ENCODE assay signal across 18 cellular contexts in genomic region chr7:137081276-137081675, GRCh38.
A peak's percentile ranks its signal among the peaks of the same experiment; 100 is the strongest.
DNase-seq lines count a peak whose midpoint lies in the region; ATAC-seq and TF ChIP-seq lines count a peak whose summit lies in the region.
"Had no signal": no experiment of that assay in that cellular context is flagged by ENCODE, and none has a peak within 500 bp of the region (broad histone marks: within the 10 kb centered on the region; RNA-seq: fewer than 3 reads in every experiment).

No MANE protein-coding gene starts in this region.

- H3K27ac ChIP-seq in brain microvascular endothelial cell (peak overlapping the region; percentile 19), muscle layer of colon (ENCODE audit: low read depth, low read length) (peak overlapping the region; percentile 27)
- H3K27ac ChIP-seq: RWPE1, SJCRH30 had no signal

- H3K4me1 Mint-ChIP-seq in MCF 10A (ENCODE audit: insufficient read depth, unreplicated experiment) = peaks cover 10% of the 10 kb centered on the region
- H3K4me1 Mint-ChIP-seq: IgD-negative memory B cell had no signal

- CTCF ChIA-PET in AG04449 (lab: Yijun Ruan, JAX) = no interaction called here
- CTCF ChIA-PET in MCF 10A (lab: Yijun Ruan, JAX) = interaction anchor here (0.6 kb wide), 1 partner anchor 94 kb away, joined by 4 read pairs; no protein-coding TSS in a partner anchor

- ATAC-seq in HG03196 (IDR thresholded peaks at IDR 0.05; ENCODE audit: unreplicated experiment) (no peak), GM21381 (IDR thresholded peaks at IDR 0.05; ENCODE audit: unreplicated experiment) (no peak)

- no TSS peak for BruUV-seq in MCF 10A (replicated peaks; lab: Mats Ljungman, UMichigan)

- H3K36me3 ChIP-seq in brain microvascular endothelial cell (replicated peaks) = no peaks in the 10 kb centered on the region
- H3K36me3 ChIP-seq in muscle layer of colon (ENCODE audit: insufficient read depth, low read length) = no peaks in the 10 kb centered on the region
- H3K36me3 ChIP-seq: SJCRH30 had no signal

- H3K27me3 ChIP-seq in brain microvascular endothelial cell (replicated peaks) (no peaks in the 10 kb centered on the region), muscle layer of colon (ENCODE audit: control insufficient read depth in 1 of 2, insufficient read depth in 2 of 2, low read length in 2 of 2) (no peaks in the 10 kb centered on the region)
- H3K27me3 ChIP-seq: SJCRH30 had no signal

- in situ Hi-C loops in brain microvascular endothelial cell (cut with HindIII; ENCODE audit: low pct_ligation_motif_present, low sequenced_read_pairs) = no loop called here

- POLR2A ChIA-PET in AG04449 (lab: Yijun Ruan, JAX) (interaction anchor here (0.8 kb wide), 2 partner anchors 29 to 65 kb away, joined by 3 read pairs; no protein-coding TSS in a partner anchor), MCF 10A (lab: Yijun Ruan, JAX) (no interaction called here)

- TF ChIP-seq CTCF in AG04449 (IDR thresholded peaks at IDR 0.05; ENCODE audit: insufficient read depth, low read length, missing control alignments) (no peak), brain microvascular endothelial cell (IDR thresholded peaks at IDR 0.05; ENCODE audit: low read depth, low read length, missing control alignments) (no peak), MCF 10A (IDR thresholded peaks at IDR 0.05; ENCODE audit: unreplicated experiment) (no peak)

- peaks cover 5% of the 10 kb centered on the region for H3K9me3 Mint-ChIP-seq in MCF 10A (ENCODE audit: unreplicated experiment)

- intact Hi-C loops in MCF 10A (cut with micrococcal nuclease) = no loop called here

- H3K27ac Mint-ChIP-seq in MCF 10A (ENCODE audit: low read depth, unreplicated experiment) = no peak overlapping the region
- H3K27ac Mint-ChIP-seq: IgD-negative memory B cell had no signal

- peaks cover 36% of the 10 kb centered on the region for H3K4me1 ChIP-seq in muscle layer of colon (ENCODE audit: insufficient read depth, low read length)
- H3K4me1 ChIP-seq: Caco-2 had no signal

- DNase-seq in AG04449 (ENCODE audit: low read depth, low spot score) = peak; percentile 38
- DNase-seq in HCEC 1CT = peak; percentile 42
- DNase-seq in brain microvascular endothelial cell = no peak
- DNase-seq in MCF 10A (ENCODE audit: unreplicated experiment) = no peak
- DNase-seq in NCI-H526 treated with DMSO at 0.1 percent for 48 hours (lab: John Stamatoyannopoulos, UW) = no peak
- DNase-seq: AML-193, Caco-2, GOT3, MV-4-11, NCI-H1436 treated with DMSO at 0.1 percent for 48 hours, NCI-H226 had no signal

- no peaks in the 10 kb centered on the region for H3K9me3 ChIP-seq in muscle layer of colon (ENCODE audit: low read length)
- H3K9me3 ChIP-seq: Caco-2, SJCRH30 had no signal

- H3K9ac ChIP-seq in muscle layer of colon (ENCODE audit: low read length) = no peak overlapping the region

- H3K4me3 Mint-ChIP-seq in MCF 10A (ENCODE audit: unreplicated experiment) = no peak overlapping the region
- H3K4me3 Mint-ChIP-seq: IgD-negative memory B cell had no signal

- H3K4me3 ChIP-seq in AG04449 (ENCODE audit: low read depth, low read length) (no peak overlapping the region), brain microvascular endothelial cell (ENCODE audit: low read depth, low read length) (no peak overlapping the region), muscle layer of colon (ENCODE audit: low read depth in 1 of 2, low read length in 2 of 2) (no peak overlapping the region)
- H3K4me3 ChIP-seq: GM12878, SJCRH30 had no signal

- H3K36me3 Mint-ChIP-seq in MCF 10A (ENCODE audit: insufficient read depth, unreplicated experiment) = no peaks in the 10 kb centered on the region
- H3K36me3 Mint-ChIP-seq: IgD-negative memory B cell had no signal

- H3K27me3 Mint-ChIP-seq in MCF 10A (ENCODE audit: insufficient read depth, unreplicated experiment) = no peaks in the 10 kb centered on the region
- H3K27me3 Mint-ChIP-seq: IgD-negative memory B cell had no signal

Comparison
In these comparisons a context has a peak if more than half of its experiments do, and no peak if none do; other contexts are left out.
1. DNase-seq: peak in AG04449 (single experiment) and HCEC 1CT (single experiment); none in brain microvascular endothelial cell (single experiment), MCF 10A (single experiment) and NCI-H526 treated with DMSO at 0.1 percent for 48 hours (single experiment).